In genomic region chr3:186931487-186932280, GRCh38 we compare ENCODE assay signal across 8 cellular contexts. TPM values are rescaled to one million over a fixed set of nuclear protein-coding genes. Genes with fewer than 3 reads are reported as not detected.
A peak's percentile ranks its signal among the peaks of the same experiment; 100 is the strongest.
DNase-seq lines count a peak whose midpoint lies in the region; ATAC-seq and TF ChIP-seq lines count a peak whose summit lies in the region.

No MANE protein-coding gene starts in this region.

- peaks cover 18 to 44% of the 10 kb centered on the region in 2 donors for H3K36me3 Mint-ChIP-seq in activated naive CD4-positive, alpha-beta T cell treated with anti-CD3 and anti-CD28 coated beads, Interleukin-2, amount 50 U/mL, for 72 hours

- H3K27me3 ChIP-seq in SJSA1 (replicated peaks) = peaks cover 19% of the 10 kb centered on the region; the same call in 1 of the 2 replicates
- H3K27me3 ChIP-seq in right atrium auricular region = no peaks in the 10 kb centered on the region

- H3K9me3 Mint-ChIP-seq in activated naive CD4-positive, alpha-beta T cell treated with anti-CD3 and anti-CD28 coated beads, Interleukin-2, amount 50 U/mL, for 72 hours = no peaks in the 10 kb centered on the region

- H3K27ac Mint-ChIP-seq in activated naive CD4-positive, alpha-beta T cell treated with anti-CD3 and anti-CD28 coated beads, Interleukin-2, amount 50 U/mL, for 72 hours = peak overlapping the region; percentile 77 to 85

- DNase-seq in SJSA1 (ENCODE audit: low read depth in 1 of 2, low spot score in 2 of 2) = peak in 1 of 2 experiments; percentile 33
- peak; percentile 57 to 75 for DNase-seq in activated naive CD4-positive, alpha-beta T cell treated with anti-CD3 and anti-CD28 coated beads, Interleukin-2, amount 50 U/mL, for 72 hours (ENCODE audit: low spot score in 2 of 2)
- no peak for DNase-seq in right atrium auricular region (ENCODE audit: low spot score)
- DNase-seq in skeletal muscle cell (ENCODE audit: low read depth) = no peak
- DNase-seq in SKM-1 treated with dmso at 0.1 percent for 144 hours (lab: John Stamatoyannopoulos, UW; ENCODE audit: unreplicated experiment) = no peak

- ATAC-seq in GM18517 (IDR thresholded peaks at IDR 0.05; ENCODE audit: unreplicated experiment) (peak; percentile 10), HG03095 (IDR thresholded peaks at IDR 0.05; ENCODE audit: unreplicated experiment) (peak; percentile 8), GM19351 (IDR thresholded peaks at IDR 0.05; ENCODE audit: unreplicated experiment) (no peak)
- peak; percentile 59 to 72 for ATAC-seq in activated naive CD4-positive, alpha-beta T cell treated with anti-CD3 and anti-CD28 coated beads, Interleukin-2, amount 50 U/mL, for 72 hours

- H3K9me3 ChIP-seq in SJSA1 (replicated peaks) (no peaks in the 10 kb centered on the region), right atrium auricular region (no peaks in the 10 kb centered on the region)

- H3K36me3 ChIP-seq in SJSA1 (no peaks in the 10 kb centered on the region), right atrium auricular region (no peaks in the 10 kb centered on the region)

- H3K27ac ChIP-seq in SJSA1 (no peak overlapping the region), right atrium auricular region (peak overlapping the region; percentile 92 to 96)

- no peak for TF ChIP-seq CTCF in right atrium auricular region (IDR thresholded peaks at IDR 0.05)

- H3K4me1 ChIP-seq in SJSA1 (replicated peaks) = peaks cover 22% of the 10 kb centered on the region
- peaks cover 0 to 49% of the 10 kb centered on the region in 2 donors for H3K4me1 ChIP-seq in right atrium auricular region

- H3K4me3 ChIP-seq in SJSA1 = peak overlapping the region; percentile 36
- H3K4me3 ChIP-seq in right atrium auricular region = peak overlapping the region; percentile 76 to 82
- H3K4me3 ChIP-seq in skeletal muscle cell (ENCODE audit: low read depth, low read length) = peak overlapping the region; percentile 77

RNA-seq across cellular contexts. Expression of gene ST6GAL1, which starts 1.4 kb away (rescaled TPM):
- total RNA-seq in SJSA1 (2014; rRNA removed; shearing (Covaris generic)) = 0.03 and 0.11 TPM in 2 replicates
- 10 to 100 TPM; 32.0 to 96.6 TPM for total RNA-seq in activated naive CD4-positive, alpha-beta T cell treated with anti-CD3 and anti-CD28 coated beads, Interleukin-2, amount 50 U/mL, for 72 hours
- total RNA-seq in right atrium auricular region = 10 to 100 TPM; 55.1 to 94.3 TPM

Comparison
In these comparisons a context has a peak if more than half of its experiments do, and no peak if none do; other contexts are left out.
1. DNase-seq: peak in activated naive CD4-positive, alpha-beta T cell treated with anti-CD3 and anti-CD28 coated beads, Interleukin-2, amount 50 U/mL, for 72 hours (2 of 2); none in right atrium auricular region (single experiment), skeletal muscle cell (single experiment) and SKM-1 treated with dmso at 0.1 percent for 144 hours (single experiment).
2. RNA of gene ST6GAL1, which starts 1.4 kb away (total RNA-seq): 32.0 to 96.6 TPM in activated naive CD4-positive, alpha-beta T cell treated with anti-CD3 and anti-CD28 coated beads, Interleukin-2, amount 50 U/mL, for 72 hours and 55.1 to 94.3 TPM in right atrium auricular region; 0.03 to 0.11 TPM in SJSA1; every median in the first group is over 10 times any median in the second.
3. Peak in every context shown above with its lines, with median percentiles within 50 percentile points of each other: H3K4me3 ChIP-seq.